Comparison of ENCODE assay signal across 1 cellular context in genomic region chr2:146131048-146131447, GRCh38.
TF ChIP-seq lines count a peak whose summit lies in the region.

No MANE protein-coding gene starts in this region.

TF ChIP-seq in HepG2, 621 proteins besides CTCF, POLR2A, EP300 and RAD21 (continued from another document):
- TF ChIP-seq, protein P1, sequence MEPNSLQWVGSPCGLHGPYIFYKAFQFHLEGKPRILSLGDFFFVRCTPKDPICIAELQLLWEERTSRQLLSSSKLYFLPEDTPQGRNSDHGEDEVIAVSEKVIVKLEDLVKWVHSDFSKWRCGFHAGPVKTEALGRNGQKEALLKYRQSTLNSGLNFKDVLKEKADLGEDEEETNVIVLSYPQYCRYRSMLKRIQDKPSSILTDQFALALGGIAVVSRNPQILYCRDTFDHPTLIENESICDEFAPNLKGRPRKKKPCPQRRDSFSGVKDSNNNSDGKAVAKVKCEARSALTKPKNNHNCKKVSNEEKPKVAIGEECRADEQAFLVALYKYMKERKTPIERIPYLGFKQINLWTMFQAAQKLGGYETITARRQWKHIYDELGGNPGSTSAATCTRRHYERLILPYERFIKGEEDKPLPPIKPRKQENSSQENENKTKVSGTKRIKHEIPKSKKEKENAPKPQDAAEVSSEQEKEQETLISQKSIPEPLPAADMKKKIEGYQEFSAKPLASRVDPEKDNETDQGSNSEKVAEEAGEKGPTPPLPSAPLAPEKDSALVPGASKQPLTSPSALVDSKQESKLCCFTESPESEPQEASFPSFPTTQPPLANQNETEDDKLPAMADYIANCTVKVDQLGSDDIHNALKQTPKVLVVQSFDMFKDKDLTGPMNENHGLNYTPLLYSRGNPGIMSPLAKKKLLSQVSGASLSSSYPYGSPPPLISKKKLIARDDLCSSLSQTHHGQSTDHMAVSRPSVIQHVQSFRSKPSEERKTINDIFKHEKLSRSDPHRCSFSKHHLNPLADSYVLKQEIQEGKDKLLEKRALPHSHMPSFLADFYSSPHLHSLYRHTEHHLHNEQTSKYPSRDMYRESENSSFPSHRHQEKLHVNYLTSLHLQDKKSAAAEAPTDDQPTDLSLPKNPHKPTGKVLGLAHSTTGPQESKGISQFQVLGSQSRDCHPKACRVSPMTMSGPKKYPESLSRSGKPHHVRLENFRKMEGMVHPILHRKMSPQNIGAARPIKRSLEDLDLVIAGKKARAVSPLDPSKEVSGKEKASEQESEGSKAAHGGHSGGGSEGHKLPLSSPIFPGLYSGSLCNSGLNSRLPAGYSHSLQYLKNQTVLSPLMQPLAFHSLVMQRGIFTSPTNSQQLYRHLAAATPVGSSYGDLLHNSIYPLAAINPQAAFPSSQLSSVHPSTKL (CRISPR knock-in tag; IDR thresholded peaks at IDR 0.05), result 0 out of 2 replicates have a peak, but pooled peaks have one; percentile 8
- peak; percentile 56 for TF ChIP-seq FOXA3 (CRISPR knock-in tag; IDR thresholded peaks at IDR 0.05)
- TF ChIP-seq, protein P2, sequence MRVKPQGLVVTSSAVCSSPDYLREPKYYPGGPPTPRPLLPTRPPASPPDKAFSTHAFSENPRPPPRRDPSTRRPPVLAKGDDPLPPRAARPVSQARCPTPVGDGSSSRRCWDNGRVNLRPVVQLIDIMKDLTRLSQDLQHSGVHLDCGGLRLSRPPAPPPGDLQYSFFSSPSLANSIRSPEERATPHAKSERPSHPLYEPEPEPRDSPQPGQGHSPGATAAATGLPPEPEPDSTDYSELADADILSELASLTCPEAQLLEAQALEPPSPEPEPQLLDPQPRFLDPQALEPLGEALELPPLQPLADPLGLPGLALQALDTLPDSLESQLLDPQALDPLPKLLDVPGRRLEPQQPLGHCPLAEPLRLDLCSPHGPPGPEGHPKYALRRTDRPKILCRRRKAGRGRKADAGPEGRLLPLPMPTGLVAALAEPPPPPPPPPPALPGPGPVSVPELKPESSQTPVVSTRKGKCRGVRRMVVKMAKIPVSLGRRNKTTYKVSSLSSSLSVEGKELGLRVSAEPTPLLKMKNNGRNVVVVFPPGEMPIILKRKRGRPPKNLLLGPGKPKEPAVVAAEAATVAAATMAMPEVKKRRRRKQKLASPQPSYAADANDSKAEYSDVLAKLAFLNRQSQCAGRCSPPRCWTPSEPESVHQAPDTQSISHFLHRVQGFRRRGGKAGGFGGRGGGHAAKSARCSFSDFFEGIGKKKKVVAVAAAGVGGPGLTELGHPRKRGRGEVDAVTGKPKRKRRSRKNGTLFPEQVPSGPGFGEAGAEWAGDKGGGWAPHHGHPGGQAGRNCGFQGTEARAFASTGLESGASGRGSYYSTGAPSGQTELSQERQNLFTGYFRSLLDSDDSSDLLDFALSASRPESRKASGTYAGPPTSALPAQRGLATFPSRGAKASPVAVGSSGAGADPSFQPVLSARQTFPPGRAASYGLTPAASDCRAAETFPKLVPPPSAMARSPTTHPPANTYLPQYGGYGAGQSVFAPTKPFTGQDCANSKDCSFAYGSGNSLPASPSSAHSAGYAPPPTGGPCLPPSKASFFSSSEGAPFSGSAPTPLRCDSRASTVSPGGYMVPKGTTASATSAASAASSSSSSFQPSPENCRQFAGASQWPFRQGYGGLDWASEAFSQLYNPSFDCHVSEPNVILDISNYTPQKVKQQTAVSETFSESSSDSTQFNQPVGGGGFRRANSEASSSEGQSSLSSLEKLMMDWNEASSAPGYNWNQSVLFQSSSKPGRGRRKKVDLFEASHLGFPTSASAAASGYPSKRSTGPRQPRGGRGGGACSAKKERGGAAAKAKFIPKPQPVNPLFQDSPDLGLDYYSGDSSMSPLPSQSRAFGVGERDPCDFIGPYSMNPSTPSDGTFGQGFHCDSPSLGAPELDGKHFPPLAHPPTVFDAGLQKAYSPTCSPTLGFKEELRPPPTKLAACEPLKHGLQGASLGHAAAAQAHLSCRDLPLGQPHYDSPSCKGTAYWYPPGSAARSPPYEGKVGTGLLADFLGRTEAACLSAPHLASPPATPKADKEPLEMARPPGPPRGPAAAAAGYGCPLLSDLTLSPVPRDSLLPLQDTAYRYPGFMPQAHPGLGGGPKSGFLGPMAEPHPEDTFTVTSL (CRISPR knock-in tag; IDR thresholded peaks at IDR 0.05; ENCODE audit: borderline replicate concordance), result peak; percentile 41; the same call in 1 of the 2 replicates
